ENCODE assay signal across 8 cellular contexts in genomic region chr17:57935833-57936807, GRCh38. TPM values are rescaled to one million over a fixed set of nuclear protein-coding genes. Genes with fewer than 3 reads are reported as not detected.
DNase-seq lines count a peak whose midpoint lies in the region; ATAC-seq and TF ChIP-seq lines count a peak whose summit lies in the region.

No MANE protein-coding gene starts in this region.

- no peak for TF ChIP-seq CTCF in fibroblast of villous mesenchyme (IDR thresholded peaks at IDR 0.05; ENCODE audit: insufficient read depth, low read depth, low read length)
- TF ChIP-seq CTCF in omental fat pad (IDR thresholded peaks at IDR 0.05): no peak
- no peak for TF ChIP-seq CTCF in CD8-positive, alpha-beta T cell (IDR thresholded peaks at IDR 0.05)
- no peak for TF ChIP-seq CTCF in glutamatergic neuron (IDR thresholded peaks at IDR 0.05; ENCODE audit: partially characterized antibody, unreplicated experiment)

- CTCF ChIA-PET in CD8-positive, alpha-beta T cell (lab: Charles Lee): no interaction called here

- peak; percentile 50 for ATAC-seq in omental fat pad (ENCODE audit: low FRiP score)
- no peak for ATAC-seq in CD8-positive, alpha-beta T cell
- no peak for ATAC-seq in HG03025 (IDR thresholded peaks at IDR 0.05; ENCODE audit: low FRiP score, unreplicated experiment)

- H3K27ac ChIP-seq in SJSA1: peak overlapping the region; percentile 97
- H3K27ac ChIP-seq in CD8-positive, alpha-beta T cell (ENCODE audit: low read depth, low read length): no peak overlapping the region

- POLR2A ChIA-PET in CD8-positive, alpha-beta T cell (lab: Charles Lee): no interaction called here

- no peaks in the 10 kb centered on the region for H3K9me3 ChIP-seq in SJSA1 (replicated peaks)
- H3K9me3 ChIP-seq in CD8-positive, alpha-beta T cell (ENCODE audit: low read length): no peaks in the 10 kb centered on the region

- H3K36me3 Mint-ChIP-seq in CD8-positive, alpha-beta T cell: no peaks in the 10 kb centered on the region
- no peaks in the 10 kb centered on the region for H3K36me3 Mint-ChIP-seq in glutamatergic neuron (ENCODE audit: unreplicated experiment)

- DNase-seq in C1 segment of cervical spinal cord (lab: John Stamatoyannopoulos, UW) (peak in 11 of 14 donors; percentile 58 to 92 (median 84)), SJSA1 (ENCODE audit: low read depth in 1 of 2, low spot score in 2 of 2) (peak; percentile 69 to 71), fibroblast of villous mesenchyme (ENCODE audit: low read depth) (peak; percentile 78), omental fat pad (ENCODE audit: low spot score) (no peak), glutamatergic neuron (no peak), erythroblast (lab: John Stamatoyannopoulos, UW) (no peak)
- DNase-seq in CD8-positive, alpha-beta T cell: no peak

- H3K36me3 ChIP-seq in SJSA1: no peaks in the 10 kb centered on the region
- no peaks in the 10 kb centered on the region for H3K36me3 ChIP-seq in CD8-positive, alpha-beta T cell (ENCODE audit: insufficient read depth, low read length)

- intact Hi-C loops in CD8-positive, alpha-beta T cell (cut with DNase I, micrococcal nuclease): no loop called here

- H3K4me3 ChIP-seq in SJSA1 (no peak overlapping the region), fibroblast of villous mesenchyme (ENCODE audit: low read depth, low read length) (no peak overlapping the region)
- H3K4me3 ChIP-seq in CD8-positive, alpha-beta T cell (ENCODE audit: low read depth, low read length): no peak overlapping the region

- H3K4me1 Mint-ChIP-seq in CD8-positive, alpha-beta T cell (ENCODE audit: low read depth): peaks cover 8% of the 10 kb centered on the region
- H3K4me1 Mint-ChIP-seq in glutamatergic neuron (ENCODE audit: low read depth, unreplicated experiment): peaks cover 19% of the 10 kb centered on the region

- no peaks in the 10 kb centered on the region for H3K9me3 Mint-ChIP-seq in CD8-positive, alpha-beta T cell
- H3K9me3 Mint-ChIP-seq in glutamatergic neuron (ENCODE audit: unreplicated experiment): no peaks in the 10 kb centered on the region

- H3K27me3 ChIP-seq in SJSA1 (replicated peaks): no peaks in the 10 kb centered on the region
- no peaks in the 10 kb centered on the region for H3K27me3 ChIP-seq in CD8-positive, alpha-beta T cell (ENCODE audit: insufficient read depth, low read length)

- H3K4me1 ChIP-seq in SJSA1 (replicated peaks): peaks cover 48% of the 10 kb centered on the region
- peaks cover 6% of the 10 kb centered on the region for H3K4me1 ChIP-seq in CD8-positive, alpha-beta T cell (ENCODE audit: insufficient read depth, low read length)

- TF ChIP-seq POLR2A in erythroblast (IDR thresholded peaks at IDR 0.05; ENCODE audit: low read length): no peak

- H3K27ac Mint-ChIP-seq in CD8-positive, alpha-beta T cell: no peak overlapping the region
- no peak overlapping the region for H3K27ac Mint-ChIP-seq in glutamatergic neuron (ENCODE audit: unreplicated experiment)

- no peak overlapping the region for H3K4me3 Mint-ChIP-seq in CD8-positive, alpha-beta T cell
- no peak overlapping the region for H3K4me3 Mint-ChIP-seq in glutamatergic neuron (ENCODE audit: unreplicated experiment)

- H3K27me3 Mint-ChIP-seq in CD8-positive, alpha-beta T cell (ENCODE audit: low read depth): peaks cover 13% of the 10 kb centered on the region
- peaks cover 2% of the 10 kb centered on the region for H3K27me3 Mint-ChIP-seq in glutamatergic neuron (ENCODE audit: unreplicated experiment)

RNA-seq across cellular contexts. Expression of gene CUEDC1, which starts 19.1 kb away (rescaled TPM):
- total RNA-seq in SJSA1 (2014; rRNA removed; shearing (Covaris generic)): 16.7 and 27.3 TPM in 2 replicates
- total RNA-seq in fibroblast of villous mesenchyme (21.6 and 22.9 TPM in 2 replicates), omental fat pad (10 to 100 TPM; 17.1 to 25.7 (median 22.1) TPM), glutamatergic neuron (ENCODE audit: unreplicated experiment) (22.9 TPM)
- under 1 TPM in 1 of 2 experiments, not detected in 1; 0.22 TPM for total RNA-seq in CD8-positive, alpha-beta T cell

RNA-seq across cellular contexts. Expression of gene VEZF1, which starts 51.9 kb away (rescaled TPM):
- 50.7 and 116 TPM in 2 replicates for total RNA-seq in SJSA1 (2014; rRNA removed; shearing (Covaris generic))
- 40.3 and 51.8 TPM in 2 replicates for total RNA-seq in fibroblast of villous mesenchyme
- total RNA-seq in omental fat pad: 10 to 100 TPM; 45.1 to 50.6 (median 47.6) TPM
- 10 to 100 TPM; 45.2 to 46.6 TPM for total RNA-seq in CD8-positive, alpha-beta T cell
- 88.3 TPM for total RNA-seq in glutamatergic neuron (ENCODE audit: unreplicated experiment)

Comparison
In these comparisons a context has a peak if more than half of its experiments do, and no peak if none do; other contexts are left out.
1. DNase-seq: peak in C1 segment of cervical spinal cord (11 of 14), SJSA1 (2 of 2) and fibroblast of villous mesenchyme (single experiment); none in omental fat pad (single experiment), CD8-positive, alpha-beta T cell (0 of 7), glutamatergic neuron (single experiment) and erythroblast (0 of 2).
2. RNA of gene CUEDC1, which starts 19.1 kb away (total RNA-seq): 16.7 to 27.3 TPM in SJSA1, 22.9 TPM in glutamatergic neuron (single experiment), 17.1 to 25.7 TPM in omental fat pad and 21.6 to 22.9 TPM in fibroblast of villous mesenchyme; 0.22 TPM in CD8-positive, alpha-beta T cell; every median in the first group is over 10 times any median in the second.